ENCODE assay signal across 1 cellular context in the genomic region with DNA sequence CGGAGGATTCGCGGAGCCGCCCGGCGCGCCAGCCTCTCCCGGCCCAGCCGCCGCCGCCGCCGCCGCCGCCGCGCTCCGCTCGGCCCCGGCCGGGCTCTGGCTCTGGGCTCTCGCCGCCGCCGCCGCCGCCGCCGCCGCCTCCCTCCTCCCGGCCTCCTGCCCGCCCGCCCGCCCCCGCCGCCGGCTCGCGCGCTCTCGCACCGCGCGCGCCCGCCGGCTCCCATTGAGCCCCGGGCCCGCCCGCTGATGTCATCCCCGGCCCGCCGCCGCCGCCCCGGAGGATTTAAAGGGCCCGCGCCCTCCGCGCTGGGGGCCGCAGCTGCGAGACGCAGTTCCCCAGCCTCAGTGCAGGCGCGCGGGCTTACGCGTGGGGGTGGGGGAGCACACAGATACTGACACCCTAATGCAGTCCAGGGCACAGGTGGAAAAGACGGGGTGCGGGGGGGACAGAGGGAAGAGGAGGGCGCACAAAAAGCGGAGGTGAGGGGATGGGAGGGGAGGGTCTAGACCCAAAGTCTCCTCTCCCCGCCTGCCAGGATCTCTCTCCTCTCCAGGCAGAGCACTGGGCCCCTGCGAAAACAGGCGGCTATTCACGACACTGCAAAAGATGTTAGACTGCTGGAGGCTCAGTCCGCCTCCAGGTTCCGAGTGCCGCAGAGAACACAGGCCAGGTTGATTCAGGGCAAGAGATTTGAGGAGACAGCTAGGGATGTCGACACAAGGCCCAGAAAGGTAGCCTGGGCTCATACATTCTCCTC.
TF ChIP-seq lines count a peak whose summit lies in the region.

Gene CSNK1E, minus strand, starts transcription at position 197 of the 758 bp plus-strand sequence. CDS start 3,276 bp downstream, outside the sequence.

TF ChIP-seq in HepG2, 621 proteins besides CTCF, POLR2A, EP300 and RAD21 (continued from another document and continues in another):
- TF ChIP-seq, protein P1, sequence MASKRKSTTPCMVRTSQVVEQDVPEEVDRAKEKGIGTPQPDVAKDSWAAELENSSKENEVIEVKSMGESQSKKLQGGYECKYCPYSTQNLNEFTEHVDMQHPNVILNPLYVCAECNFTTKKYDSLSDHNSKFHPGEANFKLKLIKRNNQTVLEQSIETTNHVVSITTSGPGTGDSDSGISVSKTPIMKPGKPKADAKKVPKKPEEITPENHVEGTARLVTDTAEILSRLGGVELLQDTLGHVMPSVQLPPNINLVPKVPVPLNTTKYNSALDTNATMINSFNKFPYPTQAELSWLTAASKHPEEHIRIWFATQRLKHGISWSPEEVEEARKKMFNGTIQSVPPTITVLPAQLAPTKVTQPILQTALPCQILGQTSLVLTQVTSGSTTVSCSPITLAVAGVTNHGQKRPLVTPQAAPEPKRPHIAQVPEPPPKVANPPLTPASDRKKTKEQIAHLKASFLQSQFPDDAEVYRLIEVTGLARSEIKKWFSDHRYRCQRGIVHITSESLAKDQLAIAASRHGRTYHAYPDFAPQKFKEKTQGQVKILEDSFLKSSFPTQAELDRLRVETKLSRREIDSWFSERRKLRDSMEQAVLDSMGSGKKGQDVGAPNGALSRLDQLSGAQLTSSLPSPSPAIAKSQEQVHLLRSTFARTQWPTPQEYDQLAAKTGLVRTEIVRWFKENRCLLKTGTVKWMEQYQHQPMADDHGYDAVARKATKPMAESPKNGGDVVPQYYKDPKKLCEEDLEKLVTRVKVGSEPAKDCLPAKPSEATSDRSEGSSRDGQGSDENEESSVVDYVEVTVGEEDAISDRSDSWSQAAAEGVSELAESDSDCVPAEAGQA (IDR thresholded peaks at IDR 0.05; ENCODE audit: low read depth): no peak
- TF ChIP-seq, protein P1 (CRISPR knock-in tag; IDR thresholded peaks at IDR 0.05; ENCODE audit: borderline replicate concordance): no peak
- TF ChIP-seq REPIN1 (CRISPR knock-in tag; IDR thresholded peaks at IDR 0.05; ENCODE audit: borderline replicate concordance, low read depth) (no peak), PHB2 (IDR thresholded peaks at IDR 0.05; ENCODE audit: partially characterized antibody) (no peak), ZNF317 (CRISPR knock-in tag; IDR thresholded peaks at IDR 0.05) (no peak), ZNF234 (CRISPR knock-in tag; conservative IDR thresholded peaks at IDR 0.05) (no peak), SOX13 (IDR thresholded peaks at IDR 0.05) (no peak), SOX13 (CRISPR knock-in tag; conservative IDR thresholded peaks at IDR 0.05 in 1 of 2, IDR thresholded peaks at IDR 0.05 in 1 of 2) (no peak), ZNF567 (CRISPR knock-in tag; IDR thresholded peaks at IDR 0.05; ENCODE audit: borderline replicate concordance) (no peak), HNF4G (IDR thresholded peaks at IDR 0.05; ENCODE audit: borderline replicate concordance, low read depth, low read length) (no peak), HNF4G (CRISPR knock-in tag; IDR thresholded peaks at IDR 0.05; ENCODE audit: borderline replicate concordance, low read depth) (no peak), ZNF441 (CRISPR knock-in tag; IDR thresholded peaks at IDR 0.05; ENCODE audit: borderline replicate concordance) (peak; percentile 56; the same call in 1 of the 2 replicates), AHR (CRISPR knock-in tag; IDR thresholded peaks at IDR 0.05) (no peak), DRAP1 (CRISPR knock-in tag; IDR thresholded peaks at IDR 0.05) (0 out of 2 replicates have a peak, but pooled peaks have one; percentile 33), ZFP41 (CRISPR knock-in tag; IDR thresholded peaks at IDR 0.05; ENCODE audit: borderline replicate concordance) (no peak), CAMTA2 (CRISPR knock-in tag; IDR thresholded peaks at IDR 0.05; ENCODE audit: borderline replicate concordance) (no peak), JUN (CRISPR knock-in tag; IDR thresholded peaks at IDR 0.05) (peak; percentile 51; the same call in 1 of the 2 replicates), ZNF382 (CRISPR knock-in tag; IDR thresholded peaks at IDR 0.05; ENCODE audit: borderline replicate concordance) (no peak), ZNF749 (CRISPR knock-in tag; IDR thresholded peaks at IDR 0.05; ENCODE audit: borderline replicate concordance) (no peak), ZSCAN20 (CRISPR knock-in tag; IDR thresholded peaks at IDR 0.05; ENCODE audit: borderline replicate concordance) (no peak), TMF1 (CRISPR knock-in tag; IDR thresholded peaks at IDR 0.05; ENCODE audit: low read depth) (no peak), ZNF670 (CRISPR knock-in tag; IDR thresholded peaks at IDR 0.05; ENCODE audit: borderline replicate concordance) (no peak), KAT2B (IDR thresholded peaks at IDR 0.05; ENCODE audit: borderline replicate concordance, low read depth, low read length) (no peak), PRPF4 (IDR thresholded peaks at IDR 0.05; ENCODE audit: low read depth, low read length, poor library complexity, severe bottlenecking) (no peak), ZNF24 (IDR thresholded peaks at IDR 0.05) (no peak), HCFC1 (IDR thresholded peaks at IDR 0.05; ENCODE audit: low read depth, low read length) (no peak), ZNF253 (CRISPR knock-in tag; IDR thresholded peaks at IDR 0.05; ENCODE audit: borderline replicate concordance) (no peak), ZNF777 (CRISPR knock-in tag; IDR thresholded peaks at IDR 0.05) (no peak), MXI1 (IDR thresholded peaks at IDR 0.05; ENCODE audit: borderline replicate concordance, low read depth, low read length) (no peak; the same call in 2 of the 3 replicates), ZBTB7A (CRISPR knock-in tag; IDR thresholded peaks at IDR 0.05) (no peak), ATF2 (CRISPR knock-in tag; IDR thresholded peaks at IDR 0.05) (peak; percentile 82), NFRKB (IDR thresholded peaks at IDR 0.05) (no peak), ZNF124 (CRISPR knock-in tag; IDR thresholded peaks at IDR 0.05) (no peak), PCBP2 (optimal IDR thresholded peaks at IDR 0.05; ENCODE audit: low read depth, low read length, poor library complexity, severe bottlenecking) (no peak), KDM5A (IDR thresholded peaks at IDR 0.05; ENCODE audit: borderline replicate concordance, low read length) (no peak), ZNF775 (CRISPR knock-in tag; IDR thresholded peaks at IDR 0.05; ENCODE audit: borderline replicate concordance) (no peak), ZNF766 (CRISPR knock-in tag; IDR thresholded peaks at IDR 0.05; ENCODE audit: borderline replicate concordance) (no peak)
- TF ChIP-seq, protein P2, sequence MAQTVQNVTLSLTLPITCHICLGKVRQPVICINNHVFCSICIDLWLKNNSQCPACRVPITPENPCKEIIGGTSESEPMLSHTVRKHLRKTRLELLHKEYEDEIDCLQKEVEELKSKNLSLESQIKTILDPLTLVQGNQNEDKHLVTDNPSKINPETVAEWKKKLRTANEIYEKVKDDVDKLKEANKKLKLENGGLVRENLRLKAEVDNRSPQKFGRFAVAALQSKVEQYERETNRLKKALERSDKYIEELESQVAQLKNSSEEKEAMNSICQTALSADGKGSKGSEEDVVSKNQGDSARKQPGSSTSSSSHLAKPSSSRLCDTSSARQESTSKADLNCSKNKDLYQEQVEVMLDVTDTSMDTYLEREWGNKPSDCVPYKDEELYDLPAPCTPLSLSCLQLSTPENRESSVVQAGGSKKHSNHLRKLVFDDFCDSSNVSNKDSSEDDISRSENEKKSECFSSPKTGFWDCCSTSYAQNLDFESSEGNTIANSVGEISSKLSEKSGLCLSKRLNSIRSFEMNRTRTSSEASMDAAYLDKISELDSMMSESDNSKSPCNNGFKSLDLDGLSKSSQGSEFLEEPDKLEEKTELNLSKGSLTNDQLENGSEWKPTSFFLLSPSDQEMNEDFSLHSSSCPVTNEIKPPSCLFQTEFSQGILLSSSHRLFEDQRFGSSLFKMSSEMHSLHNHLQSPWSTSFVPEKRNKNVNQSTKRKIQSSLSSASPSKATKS (CRISPR knock-in tag; IDR thresholded peaks at IDR 0.05): no peak
- TF ChIP-seq, protein P3, sequence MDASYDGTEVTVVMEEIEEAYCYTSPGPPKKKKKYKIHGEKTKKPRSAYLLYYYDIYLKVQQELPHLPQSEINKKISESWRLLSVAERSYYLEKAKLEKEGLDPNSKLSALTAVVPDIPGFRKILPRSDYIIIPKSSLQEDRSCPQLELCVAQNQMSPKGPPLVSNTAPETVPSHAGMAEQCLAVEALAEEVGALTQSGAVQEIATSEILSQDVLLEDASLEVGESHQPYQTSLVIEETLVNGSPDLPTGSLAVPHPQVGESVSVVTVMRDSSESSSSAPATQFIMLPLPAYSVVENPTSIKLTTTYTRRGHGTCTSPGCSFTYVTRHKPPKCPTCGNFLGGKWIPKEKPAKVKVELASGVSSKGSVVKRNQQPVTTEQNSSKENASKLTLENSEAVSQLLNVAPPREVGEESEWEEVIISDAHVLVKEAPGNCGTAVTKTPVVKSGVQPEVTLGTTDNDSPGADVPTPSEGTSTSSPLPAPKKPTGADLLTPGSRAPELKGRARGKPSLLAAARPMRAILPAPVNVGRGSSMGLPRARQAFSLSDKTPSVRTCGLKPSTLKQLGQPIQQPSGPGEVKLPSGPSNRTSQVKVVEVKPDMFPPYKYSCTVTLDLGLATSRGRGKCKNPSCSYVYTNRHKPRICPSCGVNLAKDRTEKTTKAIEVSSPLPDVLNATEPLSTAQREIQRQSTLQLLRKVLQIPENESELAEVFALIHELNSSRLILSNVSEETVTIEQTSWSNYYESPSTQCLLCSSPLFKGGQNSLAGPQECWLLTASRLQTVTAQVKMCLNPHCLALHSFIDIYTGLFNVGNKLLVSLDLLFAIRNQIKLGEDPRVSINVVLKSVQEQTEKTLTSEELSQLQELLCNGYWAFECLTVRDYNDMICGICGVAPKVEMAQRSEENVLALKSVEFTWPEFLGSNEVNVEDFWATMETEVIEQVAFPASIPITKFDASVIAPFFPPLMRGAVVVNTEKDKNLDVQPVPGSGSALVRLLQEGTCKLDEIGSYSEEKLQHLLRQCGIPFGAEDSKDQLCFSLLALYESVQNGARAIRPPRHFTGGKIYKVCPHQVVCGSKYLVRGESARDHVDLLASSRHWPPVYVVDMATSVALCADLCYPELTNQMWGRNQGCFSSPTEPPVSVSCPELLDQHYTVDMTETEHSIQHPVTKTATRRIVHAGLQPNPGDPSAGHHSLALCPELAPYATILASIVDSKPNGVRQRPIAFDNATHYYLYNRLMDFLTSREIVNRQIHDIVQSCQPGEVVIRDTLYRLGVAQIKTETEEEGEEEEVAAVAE (CRISPR knock-in tag; IDR thresholded peaks at IDR 0.05; ENCODE audit: borderline replicate concordance): no peak
- TF ChIP-seq, protein P4, sequence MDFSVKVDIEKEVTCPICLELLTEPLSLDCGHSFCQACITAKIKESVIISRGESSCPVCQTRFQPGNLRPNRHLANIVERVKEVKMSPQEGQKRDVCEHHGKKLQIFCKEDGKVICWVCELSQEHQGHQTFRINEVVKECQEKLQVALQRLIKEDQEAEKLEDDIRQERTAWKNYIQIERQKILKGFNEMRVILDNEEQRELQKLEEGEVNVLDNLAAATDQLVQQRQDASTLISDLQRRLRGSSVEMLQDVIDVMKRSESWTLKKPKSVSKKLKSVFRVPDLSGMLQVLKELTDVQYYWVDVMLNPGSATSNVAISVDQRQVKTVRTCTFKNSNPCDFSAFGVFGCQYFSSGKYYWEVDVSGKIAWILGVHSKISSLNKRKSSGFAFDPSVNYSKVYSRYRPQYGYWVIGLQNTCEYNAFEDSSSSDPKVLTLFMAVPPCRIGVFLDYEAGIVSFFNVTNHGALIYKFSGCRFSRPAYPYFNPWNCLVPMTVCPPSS (IDR thresholded peaks at IDR 0.05): no peak
- TF ChIP-seq, protein P5, sequence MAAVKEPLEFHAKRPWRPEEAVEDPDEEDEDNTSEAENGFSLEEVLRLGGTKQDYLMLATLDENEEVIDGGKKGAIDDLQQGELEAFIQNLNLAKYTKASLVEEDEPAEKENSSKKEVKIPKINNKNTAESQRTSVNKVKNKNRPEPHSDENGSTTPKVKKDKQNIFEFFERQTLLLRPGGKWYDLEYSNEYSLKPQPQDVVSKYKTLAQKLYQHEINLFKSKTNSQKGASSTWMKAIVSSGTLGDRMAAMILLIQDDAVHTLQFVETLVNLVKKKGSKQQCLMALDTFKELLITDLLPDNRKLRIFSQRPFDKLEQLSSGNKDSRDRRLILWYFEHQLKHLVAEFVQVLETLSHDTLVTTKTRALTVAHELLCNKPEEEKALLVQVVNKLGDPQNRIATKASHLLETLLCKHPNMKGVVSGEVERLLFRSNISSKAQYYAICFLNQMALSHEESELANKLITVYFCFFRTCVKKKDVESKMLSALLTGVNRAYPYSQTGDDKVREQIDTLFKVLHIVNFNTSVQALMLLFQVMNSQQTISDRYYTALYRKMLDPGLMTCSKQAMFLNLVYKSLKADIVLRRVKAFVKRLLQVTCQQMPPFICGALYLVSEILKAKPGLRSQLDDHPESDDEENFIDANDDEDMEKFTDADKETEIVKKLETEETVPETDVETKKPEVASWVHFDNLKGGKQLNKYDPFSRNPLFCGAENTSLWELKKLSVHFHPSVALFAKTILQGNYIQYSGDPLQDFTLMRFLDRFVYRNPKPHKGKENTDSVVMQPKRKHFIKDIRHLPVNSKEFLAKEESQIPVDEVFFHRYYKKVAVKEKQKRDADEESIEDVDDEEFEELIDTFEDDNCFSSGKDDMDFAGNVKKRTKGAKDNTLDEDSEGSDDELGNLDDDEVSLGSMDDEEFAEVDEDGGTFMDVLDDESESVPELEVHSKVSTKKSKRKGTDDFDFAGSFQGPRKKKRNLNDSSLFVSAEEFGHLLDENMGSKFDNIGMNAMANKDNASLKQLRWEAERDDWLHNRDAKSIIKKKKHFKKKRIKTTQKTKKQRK (IDR thresholded peaks at IDR 0.05; ENCODE audit: low read length): no peak
